Comparison of ENCODE assay signal across 26 cellular contexts in the genomic region with DNA sequence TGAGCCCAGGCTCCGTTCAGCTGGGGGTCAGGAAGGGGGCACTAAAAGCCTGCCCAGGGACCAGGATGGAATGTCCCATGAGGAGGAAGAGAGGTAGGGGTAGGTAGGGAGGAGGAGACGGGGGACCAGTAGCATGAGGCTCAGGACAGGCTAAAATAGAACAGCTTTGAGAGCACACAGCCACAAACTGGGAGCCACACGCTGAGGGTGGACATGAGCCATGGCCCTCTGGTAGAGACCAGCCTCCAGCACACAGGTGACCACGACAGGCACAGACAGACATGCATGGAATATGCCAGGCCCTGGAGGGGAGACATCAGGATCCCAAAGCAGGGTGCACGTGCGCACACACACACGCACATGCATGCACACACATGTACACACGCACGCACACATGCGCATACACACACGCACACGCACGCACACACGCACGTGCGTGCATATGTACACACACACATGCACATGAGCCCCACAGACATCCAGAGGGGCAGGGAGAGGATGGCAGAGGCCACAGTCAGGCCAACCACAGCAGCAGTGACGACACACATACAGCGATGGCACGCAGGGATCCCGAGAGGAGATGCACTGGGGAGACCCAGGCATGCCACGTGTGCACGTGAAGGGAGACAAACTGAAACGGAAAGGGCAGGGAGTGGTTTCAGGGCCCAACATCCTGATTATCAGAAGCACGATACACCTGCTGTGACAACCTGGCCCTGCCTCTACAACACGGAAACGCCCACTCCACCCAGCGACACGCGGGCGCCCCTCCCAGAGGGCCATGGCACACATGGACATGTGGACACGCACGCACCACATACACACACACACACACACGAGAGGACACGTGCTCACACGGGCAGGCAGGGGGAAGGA. TPM values are rescaled to one million over a fixed set of nuclear protein-coding genes. Genes with fewer than 3 reads are reported as not detected.
DNase-seq lines count a peak whose midpoint lies in the region; ATAC-seq, FAIRE-seq and TF ChIP-seq lines count a peak whose summit lies in the region.
"Had no signal": no experiment of that assay in that cellular context is flagged by ENCODE, and none has a peak within 500 bp of the region (broad histone marks: within the 10 kb centered on the region; RNA-seq: fewer than 3 reads in every experiment).

No MANE protein-coding gene starts in this region.

- intact Hi-C loops in K562 (cut with micrococcal nuclease): no loop called here

- peaks cover 18% of the 10 kb centered on the region for H3K4me1 Mint-ChIP-seq in neural progenitor cell

- ATAC-seq in K562: no peak
- ATAC-seq: activated CD8-positive, alpha-beta T cell treated with anti-CD3 and anti-CD28 coated beads for 36 hours; Panc1; stimulated activated naive CD8-positive, alpha-beta T cell treated with anti-CD3 and anti-CD28 coated beads, Interleukin-15, amount 100 ng/mL, for 72 hours had no signal

- H3F3A ChIP-seq in neural progenitor cell (ENCODE audit: low read depth): no peaks in the 10 kb centered on the region

- no peak overlapping the region; the same call in 2 of the 3 replicates for H3K27ac ChIP-seq in K562 (ENCODE audit: extremely low read depth, low read depth, low read length)
- H3K27ac ChIP-seq in neural progenitor cell: no peak overlapping the region

- H3K4me3 ChIP-seq in K562: no peak overlapping the region
- H3K4me3 ChIP-seq in neural progenitor cell: no peak overlapping the region
- H3K4me3 ChIP-seq: spleen had no signal

- H3K9me1 ChIP-seq in K562 (ENCODE audit: control insufficient read depth, insufficient read depth, low read length): no peaks in the 10 kb centered on the region

- POLR2A ChIA-PET in K562 (lab: Yijun Ruan, JAX): no interaction called here

- CTCF ChIA-PET in K562 (lab: Yijun Ruan, JAX; ENCODE audit: low intra/inter-chr PET ratio): no interaction called here

- TF ChIP-seq CTCF in K562 (IDR thresholded peaks at IDR 0.05 in 2 of 3, conservative IDR thresholded peaks at IDR 0.05 in 1 of 3; ENCODE audit: insufficient read depth in 2 of 3, low read depth in 1 of 3, low read length in 3 of 3) (no peak), neural progenitor cell (IDR thresholded peaks at IDR 0.05) (no peak)

- BruUV-seq in K562 (replicated peaks; lab: Mats Ljungman, UMichigan): no TSS peak

- TF ChIP-seq POLR2A in K562 (conservative IDR thresholded peaks at IDR 0.05): no peak

- H3K27ac Mint-ChIP-seq in neural progenitor cell: no peak overlapping the region
- H3K27ac Mint-ChIP-seq: activated CD8-positive, alpha-beta T cell treated with anti-CD3 and anti-CD28 coated beads for 36 hours; stimulated activated naive CD8-positive, alpha-beta T cell treated with anti-CD3 and anti-CD28 coated beads, Interleukin-15, amount 100 ng/mL, for 72 hours had no signal

- H4K20me1 ChIP-seq in K562 (replicated peaks; ENCODE audit: control insufficient read depth, insufficient read depth, low read length): no peaks in the 10 kb centered on the region; the same call in none of the 2 replicates
- H4K20me1 ChIP-seq in neural progenitor cell (ENCODE audit: low read depth): no peaks in the 10 kb centered on the region

- H3K36me3 ChIP-seq in K562 (ENCODE audit: control insufficient read depth, insufficient read depth, low read length): no peaks in the 10 kb centered on the region
- H3K36me3 ChIP-seq in neural progenitor cell: no peaks in the 10 kb centered on the region
- H3K36me3 ChIP-seq: BE2C, spleen had no signal

- FAIRE-seq in K562 (lab: Jason Lieb, UNC): no peak
- FAIRE-seq: GM18507 had no signal

- H3K4me2 ChIP-seq in K562 (ENCODE audit: insufficient read depth, low read length): no peak overlapping the region
- H3K4me2 ChIP-seq in neural progenitor cell: no peak overlapping the region
- H3K4me2 ChIP-seq: SK-N-SH had no signal

- peak overlapping the region; percentile 59 for H3K4me3 Mint-ChIP-seq in neural progenitor cell
- H3K4me3 Mint-ChIP-seq: activated CD8-positive, alpha-beta T cell treated with anti-CD3 and anti-CD28 coated beads for 36 hours; stimulated activated naive CD8-positive, alpha-beta T cell treated with anti-CD3 and anti-CD28 coated beads, Interleukin-15, amount 100 ng/mL, for 72 hours had no signal

- H3K9ac ChIP-seq in K562 (ENCODE audit: insufficient read depth in 1 of 2, low read depth in 2 of 2, low read length in 2 of 2) (peak overlapping the region in 1 of 2 experiments; percentile 32; a peak in 1 of 4 replicates), neural progenitor cell (no peak overlapping the region)
- H3K9ac ChIP-seq: SK-N-SH had no signal

- H3K27me3 ChIP-seq in K562 (ENCODE audit: control insufficient read depth in 2 of 2, insufficient read depth in 2 of 2, low read length in 2 of 2) (peaks cover 15 to 54% of the 10 kb centered on the region in 2 experiments; a peak in 4 of 5 replicates), neural progenitor cell (no peaks in the 10 kb centered on the region)
- H3K27me3 ChIP-seq: BE2C had no signal

- no peak for TF ChIP-seq EP300 in K562 (IDR thresholded peaks at IDR 0.05; ENCODE audit: low read length)

- WGBS in K562 (ENCODE audit: insufficient coverage, low coverage, missing lambda C conversion rate): 3% methylated on average over 34 of the region's 35 CpGs

- H3K9me3 Mint-ChIP-seq in neural progenitor cell: no peaks in the 10 kb centered on the region
- H3K9me3 Mint-ChIP-seq: activated CD8-positive, alpha-beta T cell treated with anti-CD3 and anti-CD28 coated beads for 36 hours; stimulated activated naive CD8-positive, alpha-beta T cell treated with anti-CD3 and anti-CD28 coated beads, Interleukin-15, amount 100 ng/mL, for 72 hours had no signal

- 0 out of 2 replicates have a peak overlapping the region, but pooled peaks have one; percentile 51 for H2AFZ ChIP-seq in K562 (ENCODE audit: low read depth, low read length)
- H2AFZ ChIP-seq in neural progenitor cell (replicated peaks): no peak overlapping the region

- H3K4me1 ChIP-seq in K562 (replicated peaks in 1 of 2; ENCODE audit: control insufficient read depth in 2 of 2, insufficient read depth in 2 of 2, low read length in 2 of 2) (peaks cover 0 to 22% of the 10 kb centered on the region in 2 experiments; a peak in 2 of 5 replicates), neural progenitor cell (peaks cover 4% of the 10 kb centered on the region)
- H3K4me1 ChIP-seq: spleen had no signal

- no peaks in the 10 kb centered on the region for H3K36me3 Mint-ChIP-seq in neural progenitor cell

- DNase-seq in NCI-H187 (lab: John Stamatoyannopoulos, UW) (peak; percentile 19 to 55), NCI-H187 treated with DMSO at 0.1 percent for 48 hours (lab: John Stamatoyannopoulos, UW) (no peak), DMS53 treated with DMSO at 0.1 percent for 48 hours (lab: John Stamatoyannopoulos, UW; ENCODE audit: unreplicated experiment) (peak; percentile 90), K562 (ENCODE audit: extremely low read depth in 1 of 4, low spot score in 3 of 4) (no peak), neural progenitor cell (ENCODE audit: low spot score) (no peak), NCI-H128 (lab: John Stamatoyannopoulos, UW; ENCODE audit: unreplicated experiment) (no peak), GM19240 (ENCODE audit: insufficient read length, low spot score) (no peak), germinal center (ENCODE audit: low spot score) (no peak)
- DNase-seq: activated CD4-positive, CD25-positive, alpha-beta regulatory T cell; activated CD8-positive, alpha-beta T cell treated with anti-CD3 and anti-CD28 coated beads for 36 hours; activated T-cell treated with anti-CD3 and anti-CD28 coated beads, Interleukin-2, amount 50 U/mL, for 1 hour; amniotic stem cell; BE2C; effector CD4-positive, alpha-beta T cell; erythroblast; foreskin melanocyte; NCI-H2171; SK-N-SH; spleen; stimulated activated CD4-positive, alpha-beta T cell treated with anti-CD3 and anti-CD28 coated beads, Interleukin-4, amount 100 ng/mL, for 4 hours; stimulated activated naive CD8-positive, alpha-beta T cell treated with anti-CD3 and anti-CD28 coated beads, Interleukin-15, amount 100 ng/mL, for 72 hours had no signal

- no peaks in the 10 kb centered on the region for H3K9me3 ChIP-seq in K562 (replicated peaks; ENCODE audit: control insufficient read depth, insufficient read depth, low read depth, low read length)
- no peaks in the 10 kb centered on the region for H3K9me3 ChIP-seq in neural progenitor cell (ENCODE audit: low read depth)
- H3K9me3 ChIP-seq: BE2C, SK-N-SH, spleen had no signal

- in situ Hi-C loops in K562 (cut with MboI): no loop called here

- peaks cover 3% of the 10 kb centered on the region for H3K27me3 Mint-ChIP-seq in neural progenitor cell (ENCODE audit: insufficient read depth, low read depth)

- H3K79me2 ChIP-seq in K562 (ENCODE audit: control insufficient read depth, insufficient read depth, low read length) (no peaks in the 10 kb centered on the region), neural progenitor cell (ENCODE audit: low read depth) (no peaks in the 10 kb centered on the region)

- TF ChIP-seq RAD21 in K562 (CRISPR knock-in tag; conservative IDR thresholded peaks at IDR 0.05 in 1 of 2, IDR thresholded peaks at IDR 0.05 in 1 of 2): no peak

RNA-seq across cellular contexts. Expression of gene LRRC10B, which starts 25.7 kb away (rescaled TPM):
- not detected in 2 replicates for total RNA-seq in K562 (2011; cell fraction: chromatin; rRNA removed; ENCODE audit: low replicate concordance)
- 0.17 TPM in 1 of 2 replicates, not detected in the other for total RNA-seq in K562 (2011; cell fraction: nucleolus; rRNA removed)
- total RNA-seq in K562 (2011; cell fraction: nucleoplasm; rRNA removed): not detected in 2 replicates
- total RNA-seq in K562 (2014; rRNA removed) (not detected in 2 replicates), K562 (2014; rRNA removed; fragmentation: Illumina TruSeq; extraction: Trizol) (not detected in 2 replicates), K562 (2015; rRNA removed; fragmentation: Illumina TruSeq; extraction: Trizol) (0.11 TPM in 1 of 2 replicates, not detected in the other), K562 (2021) (not detected in 2 replicates), neural progenitor cell (ENCODE audit: low replicate concordance) (0.74 TPM in 1 of 2 replicates, not detected in the other)
- polyA plus RNA-seq in K562 (2011; rRNA removed) (0.04 TPM in 1 of 2 replicates, not detected in the other), K562 (2014; fragmentation: Illumina TruSeq; extraction: Trizol) (not detected in 2 replicates), K562 (2014; fragmentation: Nextera tagmentation; extraction: Ambion mirVana) (not detected), K562 (2014; rRNA removed) (not detected in 2 replicates)
- polyA plus RNA-seq in K562 (2011; cell fraction: cytosol; rRNA removed): 0.03 and 0.07 TPM in 2 replicates
- polyA plus RNA-seq in K562 (2011; cell fraction: nucleus; rRNA removed): 0.04 and 0.07 TPM in 2 replicates
- polyA plus RNA-seq in K562 (2012): 0.06 TPM in 1 of 2 replicates, not detected in the other
- polyA minus RNA-seq in K562 (2011; rRNA and poly(A)+ RNA removed): not detected in 2 replicates
- polyA minus RNA-seq in K562 (2011; cell fraction: cytosol; rRNA and poly(A)+ RNA removed): not detected in 2 replicates
- polyA minus RNA-seq in K562 (2011; cell fraction: nucleus; rRNA and poly(A)+ RNA removed): 0.11 TPM in 1 of 2 replicates, not detected in the other
- total RNA-seq: A172; activated CD8-positive, alpha-beta T cell treated with anti-CD3 and anti-CD28 coated beads for 36 hours; LHCN-M2; pulmonary artery endothelial cell had no signal
- polyA plus RNA-seq: SK-N-SH had no signal

RNA-seq across cellular contexts. Expression of gene SYT7, which starts 46.6 kb away (rescaled TPM):
- total RNA-seq in K562 (2011; cell fraction: chromatin; rRNA removed; ENCODE audit: low replicate concordance): 0.12 and 0.28 TPM in 2 replicates
- total RNA-seq in K562 (2011; cell fraction: nucleolus; rRNA removed): 0.33 and 0.39 TPM in 2 replicates
- total RNA-seq in K562 (2011; cell fraction: nucleoplasm; rRNA removed): 0.44 and 0.53 TPM in 2 replicates
- total RNA-seq in K562 (2014; rRNA removed): 0.20 and 0.27 TPM in 2 replicates
- total RNA-seq in K562 (2014; rRNA removed; fragmentation: Illumina TruSeq; extraction: Trizol): 0.11 and 0.13 TPM in 2 replicates
- total RNA-seq in K562 (2015; rRNA removed; fragmentation: Illumina TruSeq; extraction: Trizol): 0.11 and 0.15 TPM in 2 replicates
- 0.47 and 0.51 TPM in 2 replicates for total RNA-seq in K562 (2021)
- 0.11 and 0.20 TPM in 2 replicates for polyA plus RNA-seq in K562 (2011; rRNA removed)
- 0.15 and 0.24 TPM in 2 replicates for polyA plus RNA-seq in K562 (2011; cell fraction: cytosol; rRNA removed)
- 0.17 and 0.21 TPM in 2 replicates for polyA plus RNA-seq in K562 (2011; cell fraction: nucleus; rRNA removed)
- 0.21 and 0.33 TPM in 2 replicates for polyA plus RNA-seq in K562 (2012)
- polyA plus RNA-seq in K562 (2014; fragmentation: Illumina TruSeq; extraction: Trizol): 0.21 TPM in 2 replicates
- under 1 TPM in 1 of 2 experiments, not detected in 1; 0.01 TPM for polyA plus RNA-seq in K562 (2014; fragmentation: Nextera tagmentation; extraction: Ambion mirVana)
- 0.13 and 0.28 TPM in 2 replicates for polyA plus RNA-seq in K562 (2014; rRNA removed)
- 0.06 and 0.35 TPM in 2 replicates for polyA minus RNA-seq in K562 (2011; rRNA and poly(A)+ RNA removed)
- not detected in 2 replicates for polyA minus RNA-seq in K562 (2011; cell fraction: cytosol; rRNA and poly(A)+ RNA removed)
- polyA minus RNA-seq in K562 (2011; cell fraction: nucleus; rRNA and poly(A)+ RNA removed): 0.27 TPM in 1 of 2 replicates, not detected in the other
- 0.73 and 4.4 TPM in 2 replicates for total RNA-seq in neural progenitor cell (ENCODE audit: low replicate concordance)
- total RNA-seq: activated CD8-positive, alpha-beta T cell treated with anti-CD3 and anti-CD28 coated beads for 36 hours had no signal

Comparison
In these comparisons a context has a peak if more than half of its experiments do, and no peak if none do; other contexts are left out.
1. DNase-seq: peak in NCI-H187 (2 of 2) and DMS53 treated with DMSO at 0.1 percent for 48 hours (single experiment); none in NCI-H187 treated with DMSO at 0.1 percent for 48 hours (single experiment), K562 (0 of 4), neural progenitor cell (single experiment), NCI-H128 (single experiment), GM19240 (single experiment) and germinal center (single experiment).